ENCODE assay signal across 9 cellular contexts in genomic region chr22:42962295-42963230, GRCh38. TPM values are rescaled to one million over a fixed set of nuclear protein-coding genes. Genes with fewer than 3 reads are reported as not detected.
DNase-seq lines count a peak whose midpoint lies in the region; ATAC-seq and TF ChIP-seq lines count a peak whose summit lies in the region.
"Had no signal": no experiment of that assay in that cellular context is flagged by ENCODE, and none has a peak within 500 bp of the region (broad histone marks: within the 10 kb centered on the region; RNA-seq: fewer than 3 reads in every experiment).

No MANE protein-coding gene starts in this region.

- no peaks in the 10 kb centered on the region for H3K9me3 Mint-ChIP-seq in activated CD4-positive, alpha-beta memory T cell treated with anti-CD3 and anti-CD28 coated beads, Interleukin-2, amount 10 ng/mL, durations not matched to agents 7 days and 5 days

- H3K4me3 Mint-ChIP-seq in activated CD4-positive, alpha-beta memory T cell treated with anti-CD3 and anti-CD28 coated beads, Interleukin-2, amount 10 ng/mL, durations not matched to agents 7 days and 5 days, result no peak overlapping the region

- TF ChIP-seq CTCF in fibroblast of pulmonary artery (IDR thresholded peaks at IDR 0.05; ENCODE audit: low read length, missing control alignments), result no peak

- H3K9me3 ChIP-seq in SJSA1 (replicated peaks), result no peaks in the 10 kb centered on the region

- no peak overlapping the region for H3K4me3 ChIP-seq in SJSA1
- H3K4me3 ChIP-seq in fibroblast of pulmonary artery (replicated peaks; ENCODE audit: low read depth, low read length), result no peak overlapping the region

- H3K27me3 Mint-ChIP-seq in activated CD4-positive, alpha-beta memory T cell treated with anti-CD3 and anti-CD28 coated beads, Interleukin-2, amount 10 ng/mL, durations not matched to agents 7 days and 5 days, result no peaks in the 10 kb centered on the region

- H3K36me3 Mint-ChIP-seq in activated CD4-positive, alpha-beta memory T cell treated with anti-CD3 and anti-CD28 coated beads, Interleukin-2, amount 10 ng/mL, durations not matched to agents 7 days and 5 days (ENCODE audit: low read depth), result peaks cover 9% of the 10 kb centered on the region

- no peak overlapping the region for H3K27ac Mint-ChIP-seq in activated CD4-positive, alpha-beta memory T cell treated with anti-CD3 and anti-CD28 coated beads, Interleukin-2, amount 10 ng/mL, durations not matched to agents 7 days and 5 days

- peak; percentile 75 for DNase-seq in ELF-1 (ENCODE audit: low read depth, low spot score)
- DNase-seq in SJSA1 (ENCODE audit: low read depth in 1 of 2, low spot score in 2 of 2), result peak; percentile 21 to 57
- DNase-seq in fibroblast of pulmonary artery (ENCODE audit: low read depth), result peak; percentile 61
- DNase-seq in pons (ENCODE audit: low spot score), result peak; percentile 34
- no peak for DNase-seq in NCI-H510A treated with DMSO at 0.1 percent for 48 hours (lab: John Stamatoyannopoulos, UW)
- no peak for DNase-seq in activated CD4-positive, alpha-beta memory T cell treated with anti-CD3 and anti-CD28 coated beads, Interleukin-2, amount 10 ng/mL, durations not matched to agents 7 days and 5 days
- DNase-seq in cerebellar cortex (ENCODE audit: low spot score), result no peak
- DNase-seq: activated gamma-delta T cell had no signal

- peaks cover 36% of the 10 kb centered on the region for H3K4me1 ChIP-seq in SJSA1 (replicated peaks)

- H3K36me3 ChIP-seq in SJSA1, result peaks cover 47% of the 10 kb centered on the region

- peaks cover 72% of the 10 kb centered on the region for H3K4me1 Mint-ChIP-seq in activated CD4-positive, alpha-beta memory T cell treated with anti-CD3 and anti-CD28 coated beads, Interleukin-2, amount 10 ng/mL, durations not matched to agents 7 days and 5 days

- no peaks in the 10 kb centered on the region; the same call in 1 of the 2 replicates for H3K27me3 ChIP-seq in SJSA1 (replicated peaks)

- ATAC-seq in HG03108 (IDR thresholded peaks at IDR 0.05; ENCODE audit: unreplicated experiment), result no peak

- CTCF ChIA-PET in activated CD4-positive, alpha-beta memory T cell treated with anti-CD3 and anti-CD28 coated beads, Interleukin-2, amount 10 ng/mL, durations not matched to agents 7 days and 5 days (lab: Charles Lee), result interaction anchor here (0.6 to 1.7 kb wide), 2 partner anchors 106 to 145 kb away, joined by 4 to 5 read pairs; no protein-coding TSS in a partner anchor

- POLR2A ChIA-PET in activated CD4-positive, alpha-beta memory T cell treated with anti-CD3 and anti-CD28 coated beads, Interleukin-2, amount 10 ng/mL, durations not matched to agents 7 days and 5 days (lab: Charles Lee), result no interaction called here

- no peak overlapping the region for H3K27ac ChIP-seq in SJSA1

RNA-seq across cellular contexts. Expression of gene PACSIN2, which starts 52.4 kb away (rescaled TPM):
- total RNA-seq in SJSA1 (2014; rRNA removed; shearing (Covaris generic)), result 98.3 and 100 TPM in 2 replicates
- total RNA-seq in activated CD4-positive, alpha-beta memory T cell treated with anti-CD3 and anti-CD28 coated beads, Interleukin-2, amount 10 ng/mL, durations not matched to agents 7 days and 5 days, result 10 to 100 TPM; 33.5 to 35.1 TPM

Comparison
In these comparisons a context has a peak if more than half of its experiments do, and no peak if none do; other contexts are left out.
1. DNase-seq: peak in ELF-1 (single experiment), SJSA1 (2 of 2), fibroblast of pulmonary artery (single experiment) and pons (single experiment); none in NCI-H510A treated with DMSO at 0.1 percent for 48 hours (single experiment), activated CD4-positive, alpha-beta memory T cell treated with anti-CD3 and anti-CD28 coated beads, Interleukin-2, amount 10 ng/mL, durations not matched to agents 7 days and 5 days (single experiment) and cerebellar cortex (single experiment).